ENCODE assay signal across 24 cellular contexts in genomic region chr10:122812751-122813150, GRCh38. TPM values are rescaled to one million over a fixed set of nuclear protein-coding genes. Genes with fewer than 3 reads are reported as not detected.
"Had no signal": no experiment of that assay in that cellular context is flagged by ENCODE, and none has a peak within 500 bp of the region (broad histone marks: within the 10 kb centered on the region; RNA-seq: fewer than 3 reads in every experiment).

No MANE protein-coding gene starts in this region.

- H3K27ac ChIP-seq: colonic mucosa, coronary artery, dorsolateral prefrontal cortex, epithelial cell of prostate, esophagus squamous epithelium, foreskin keratinocyte, gastrocnemius medialis, gastroesophageal sphincter, heart left ventricle, heart right ventricle, hepatocyte had no signal

- H3K4me2 ChIP-seq: hepatocyte had no signal

- H3K9me3 ChIP-seq: colonic mucosa, esophagus squamous epithelium, gastrocnemius medialis, gastroesophageal sphincter, heart left ventricle, heart right ventricle had no signal

- H3K36me3 ChIP-seq: colonic mucosa, esophagus squamous epithelium, gastrocnemius medialis, gastroesophageal sphincter, heart left ventricle, heart right ventricle had no signal

- DNase-seq: colonic mucosa; cortex of kidney; dermis blood vessel endothelial cell; dorsolateral prefrontal cortex; effector CD4-positive, alpha-beta T cell; effector CD8-positive, alpha-beta T cell; effector memory CD4-positive, alpha-beta T cell; effector memory CD8-positive, alpha-beta T cell; endodermal cell; erythroblast; esophagus squamous epithelium; foreskin fibroblast; foreskin keratinocyte; foreskin melanocyte; gastrocnemius medialis; glutamatergic neuron; head of caudate nucleus; heart left ventricle; heart right ventricle had no signal

- H3K4me3 ChIP-seq: colonic mucosa, coronary artery, dorsolateral prefrontal cortex, esophagus squamous epithelium, gastrocnemius medialis, gastroesophageal sphincter, heart left ventricle, heart right ventricle, hepatocyte had no signal

- ATAC-seq: effector memory CD8-positive, alpha-beta T cell; esophagus mucosa; foreskin keratinocyte; gastrocnemius medialis; gastroesophageal sphincter; heart left ventricle; heart right ventricle had no signal

- H2AFZ ChIP-seq: hepatocyte had no signal

- H3K4me1 ChIP-seq: colonic mucosa, esophagus squamous epithelium, foreskin keratinocyte, gastrocnemius medialis, gastroesophageal sphincter, heart left ventricle, heart right ventricle had no signal

- H3K27me3 ChIP-seq: colonic mucosa, dorsolateral prefrontal cortex, gastrocnemius medialis, hepatocyte had no signal

RNA-seq across cellular contexts. Expression of gene CUZD1, which starts 32.9 kb away (rescaled TPM):
- total RNA-seq: hepatocyte had no signal
- polyA plus RNA-seq: hepatocyte had no signal
